In the genomic region with DNA sequence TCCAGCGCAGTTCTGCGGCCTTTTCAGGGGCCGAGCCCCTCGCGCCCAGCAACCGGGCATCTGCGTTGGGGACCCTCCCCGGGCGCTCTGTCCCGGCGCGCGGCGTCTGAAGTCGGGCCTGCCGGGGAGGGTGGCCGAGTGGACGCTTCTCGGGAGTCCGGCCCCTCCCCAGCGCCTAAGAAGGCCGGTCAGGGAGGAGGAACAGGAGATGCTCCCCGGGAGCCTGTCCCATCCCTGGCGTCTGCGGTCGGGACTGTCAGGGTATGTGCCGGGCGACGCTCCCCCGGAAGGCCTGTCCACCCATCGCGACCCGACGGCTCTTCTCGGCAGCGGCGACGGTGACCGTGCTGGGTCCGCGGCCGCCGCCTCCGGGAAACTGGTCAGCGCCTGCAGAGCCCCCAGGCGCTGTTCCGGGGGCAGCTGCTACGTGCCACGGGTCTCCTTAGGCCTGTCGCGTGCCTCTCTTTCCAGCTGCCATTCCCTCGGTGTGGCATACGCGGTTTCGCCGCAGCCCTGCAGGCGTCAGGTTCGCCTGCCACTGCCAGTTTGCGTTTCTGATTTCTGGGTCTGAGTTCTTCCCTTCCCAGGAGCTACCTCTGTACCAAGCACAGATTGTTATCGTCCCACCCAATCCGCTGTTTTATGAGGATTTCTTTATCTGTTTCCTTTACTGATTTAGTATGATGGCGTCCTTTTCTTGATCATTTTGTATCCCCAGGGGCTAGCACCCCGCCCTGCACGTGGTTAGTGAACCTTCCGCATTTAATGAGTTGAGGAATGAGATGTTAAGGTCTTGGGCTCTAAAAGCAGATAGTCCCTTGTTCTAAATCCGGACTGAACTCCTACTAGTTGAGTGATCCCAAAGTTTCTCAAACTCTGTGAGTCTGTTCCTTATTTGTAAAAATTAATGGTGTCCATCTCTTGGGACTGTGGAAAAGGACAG, we compare ENCODE assay signal across 8 cellular contexts. TPM values are rescaled to one million over a fixed set of nuclear protein-coding genes. Genes with fewer than 3 reads are reported as not detected.
A peak's percentile ranks its signal among the peaks of the same experiment; 100 is the strongest.
DNase-seq lines count a peak whose midpoint lies in the region; ATAC-seq, FAIRE-seq and TF ChIP-seq lines count a peak whose summit lies in the region.

No MANE protein-coding gene starts in this region.

- DNase-seq in RCC 7860 (ENCODE audit: low spot score) (peak; percentile 24), frontal cortex (ENCODE audit: low spot score in 2 of 2) (peak; percentile 48 to 64), neural progenitor cell (ENCODE audit: low spot score) (peak; percentile 60)
- DNase-seq in activated naive CD4-positive, alpha-beta T cell treated with anti-CD3 and anti-CD28 coated beads for 36 hours: peak; percentile 42

- 1% methylated on average over 66 of the region's 66 CpGs for WGBS in urinary bladder

- CTCF ChIA-PET in activated naive CD4-positive, alpha-beta T cell treated with anti-CD3 and anti-CD28 coated beads for 36 hours (lab: Charles Lee): interaction anchor here (0.9 to 1.6 kb wide), 4 partner anchors 9 to 83 kb away, joined by 3 read pairs; no protein-coding TSS in a partner anchor

- H3K27ac Mint-ChIP-seq in activated naive CD4-positive, alpha-beta T cell treated with anti-CD3 and anti-CD28 coated beads for 36 hours: peak overlapping the region; percentile 96
- H3K27ac Mint-ChIP-seq in neural progenitor cell: peak overlapping the region; percentile 19

- H3K36me3 ChIP-seq in ACC112 (ENCODE audit: insufficient read depth, low read length) (peaks cover 19% of the 10 kb centered on the region), neural progenitor cell (no peaks in the 10 kb centered on the region), urinary bladder (ENCODE audit: insufficient read depth) (no peaks in the 10 kb centered on the region)

- peaks cover 49% of the 10 kb centered on the region for H3K4me1 Mint-ChIP-seq in activated naive CD4-positive, alpha-beta T cell treated with anti-CD3 and anti-CD28 coated beads for 36 hours (ENCODE audit: low read depth)
- H3K4me1 Mint-ChIP-seq in neural progenitor cell: peaks cover 12% of the 10 kb centered on the region

- H3K27ac ChIP-seq in ACC112 (ENCODE audit: low read depth, low read length) (peak overlapping the region; percentile 93), neural progenitor cell (no peak overlapping the region), urinary bladder (ENCODE audit: low read depth) (peak overlapping the region; percentile 95)

- FAIRE-seq in RCC 7860 (lab: Jason Lieb, UNC) (no peak), frontal cortex (lab: Jason Lieb, UNC) (no peak)

- no peaks in the 10 kb centered on the region for H4K20me1 ChIP-seq in neural progenitor cell (ENCODE audit: low read depth)

- H3K9ac ChIP-seq in neural progenitor cell: peak overlapping the region; percentile 22

- no peaks in the 10 kb centered on the region for H3K9me3 ChIP-seq in neural progenitor cell (ENCODE audit: low read depth)

- H3K79me2 ChIP-seq in ACC112 (ENCODE audit: control insufficient read depth, insufficient read depth, low read length, unreplicated experiment): peaks cover 67% of the 10 kb centered on the region
- H3K79me2 ChIP-seq in neural progenitor cell (ENCODE audit: low read depth): no peaks in the 10 kb centered on the region

- peak overlapping the region; percentile 91 for H3K4me3 ChIP-seq in ACC112 (ENCODE audit: low read depth, low read length)
- peak overlapping the region; percentile 65 for H3K4me3 ChIP-seq in neural progenitor cell
- H3K4me3 ChIP-seq in urinary bladder (ENCODE audit: low read depth, low read length): peak overlapping the region; percentile 83

- no peaks in the 10 kb centered on the region for H3K27me3 Mint-ChIP-seq in activated naive CD4-positive, alpha-beta T cell treated with anti-CD3 and anti-CD28 coated beads for 36 hours (ENCODE audit: low read depth)
- H3K27me3 Mint-ChIP-seq in neural progenitor cell (ENCODE audit: insufficient read depth, low read depth): no peaks in the 10 kb centered on the region

- peaks cover 35% of the 10 kb centered on the region for H3K4me1 ChIP-seq in ACC112 (ENCODE audit: control insufficient read depth, insufficient read depth, low read length, unreplicated experiment)
- peaks cover 4% of the 10 kb centered on the region for H3K4me1 ChIP-seq in neural progenitor cell
- no peaks in the 10 kb centered on the region for H3K4me1 ChIP-seq in urinary bladder (ENCODE audit: insufficient read depth)

- H3K36me3 Mint-ChIP-seq in activated naive CD4-positive, alpha-beta T cell treated with anti-CD3 and anti-CD28 coated beads for 36 hours (ENCODE audit: low read depth): peaks cover 23% of the 10 kb centered on the region
- peaks cover 20% of the 10 kb centered on the region for H3K36me3 Mint-ChIP-seq in neural progenitor cell

- intact Hi-C loops in activated naive CD4-positive, alpha-beta T cell treated with anti-CD3 and anti-CD28 coated beads for 36 hours (cut with micrococcal nuclease): loop anchor here (1.0 to 10.0 kb wide), 11 partner anchors 23 to 1790 kb away; partner anchors contain the start of genes FAS, IFIT1, IFIT2 and LIPA

- no peak for TF ChIP-seq CTCF in neural progenitor cell (IDR thresholded peaks at IDR 0.05)

- peak overlapping the region; percentile 85 for H3K4me3 Mint-ChIP-seq in activated naive CD4-positive, alpha-beta T cell treated with anti-CD3 and anti-CD28 coated beads for 36 hours
- peak overlapping the region; percentile 98 for H3K4me3 Mint-ChIP-seq in neural progenitor cell

- H3K9me3 Mint-ChIP-seq in activated naive CD4-positive, alpha-beta T cell treated with anti-CD3 and anti-CD28 coated beads for 36 hours: peaks cover 4% of the 10 kb centered on the region
- H3K9me3 Mint-ChIP-seq in neural progenitor cell: peaks cover 7% of the 10 kb centered on the region

- H2AFZ ChIP-seq in ACC112 (ENCODE audit: low read length, unreplicated experiment) (peak overlapping the region; percentile 73), neural progenitor cell (replicated peaks) (peak overlapping the region; percentile 98)

- no peaks in the 10 kb centered on the region for H3K27me3 ChIP-seq in ACC112 (ENCODE audit: insufficient read depth, low read length)
- peaks cover 23% of the 10 kb centered on the region for H3K27me3 ChIP-seq in neural progenitor cell

- ATAC-seq in GM18511 (IDR thresholded peaks at IDR 0.05; ENCODE audit: unreplicated experiment): peak; percentile 38
- peak; percentile 32 for ATAC-seq in HG02973 (IDR thresholded peaks at IDR 0.05; ENCODE audit: unreplicated experiment)

- H3K4me2 ChIP-seq in neural progenitor cell: peak overlapping the region; percentile 87

- peaks cover 14% of the 10 kb centered on the region for H3F3A ChIP-seq in neural progenitor cell (ENCODE audit: low read depth)

RNA-seq across cellular contexts. Expression of gene IFIT5, which starts 0.8 kb away (rescaled TPM):
- 1 to 10 TPM; 7.0 to 7.2 TPM for total RNA-seq in activated naive CD4-positive, alpha-beta T cell treated with anti-CD3 and anti-CD28 coated beads for 36 hours
- total RNA-seq in frontal cortex (64.8 TPM), neural progenitor cell (ENCODE audit: low replicate concordance) (5.6 and 7.0 TPM in 2 replicates), urinary bladder (34.9 TPM)
- polyA plus RNA-seq in urinary bladder: 12.3 TPM

RNA-seq across cellular contexts. Expression of gene IFIT1, which starts 22.7 kb away (rescaled TPM):
- 1 to 10 TPM; 5.9 to 6.0 TPM for total RNA-seq in activated naive CD4-positive, alpha-beta T cell treated with anti-CD3 and anti-CD28 coated beads for 36 hours
- total RNA-seq in frontal cortex (5.7 TPM), neural progenitor cell (ENCODE audit: low replicate concordance) (12.4 and 13.2 TPM in 2 replicates), urinary bladder (40.8 TPM)
- polyA plus RNA-seq in urinary bladder: 14.1 TPM

RNA-seq across cellular contexts. Expression of gene IFIT1B, which starts 37.3 kb away (rescaled TPM):
- not detected for total RNA-seq in activated naive CD4-positive, alpha-beta T cell treated with anti-CD3 and anti-CD28 coated beads for 36 hours
- total RNA-seq in frontal cortex (0.41 TPM), neural progenitor cell (ENCODE audit: low replicate concordance) (not detected in 2 replicates), urinary bladder (2.2 TPM)
- not detected for polyA plus RNA-seq in urinary bladder
